16 cellular contexts compared by ENCODE assay signal in the genomic region with DNA sequence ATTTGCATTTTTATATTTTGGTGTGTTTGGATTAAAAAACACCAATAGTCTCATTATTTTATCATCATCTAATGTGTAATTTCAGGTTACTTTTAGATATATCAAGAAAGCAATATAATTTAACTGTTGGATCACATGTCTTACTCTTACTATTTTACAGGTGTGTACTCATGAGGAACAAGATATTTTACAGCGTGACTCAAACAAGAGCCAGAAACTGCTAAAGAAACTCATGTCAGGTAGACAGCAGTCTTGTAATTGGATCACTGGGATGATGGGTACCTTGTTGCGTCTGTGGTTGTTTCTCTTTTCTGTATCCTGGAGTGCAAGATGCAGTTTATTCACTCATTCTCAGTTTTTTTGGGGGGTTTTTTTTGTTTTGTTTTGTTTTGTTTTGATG. TPM values are rescaled to one million over a fixed set of nuclear protein-coding genes. Genes with fewer than 3 reads are reported as not detected.
DNase-seq lines count a peak whose midpoint lies in the region; ATAC-seq and TF ChIP-seq lines count a peak whose summit lies in the region.
"Had no signal": no experiment of that assay in that cellular context is flagged by ENCODE, and none has a peak within 500 bp of the region (broad histone marks: within the 10 kb centered on the region; RNA-seq: fewer than 3 reads in every experiment).

No MANE protein-coding gene starts in this region.

- H3K27ac Mint-ChIP-seq in activated T-cell treated with anti-CD3 and anti-CD28 coated beads, Interleukin-2, amount 50 U/mL, for 72 hours, result peak overlapping the region; percentile 1
- H3K27ac Mint-ChIP-seq: B cell; CD4-positive, CD25-positive, alpha-beta regulatory T cell; CD8-positive, alpha-beta T cell had no signal

- peaks cover 6 to 15% of the 10 kb centered on the region in 2 donors for H3K36me3 Mint-ChIP-seq in activated T-cell treated with anti-CD3 and anti-CD28 coated beads, Interleukin-2, amount 50 U/mL, for 72 hours (ENCODE audit: insufficient read depth in 2 of 2)

- no peak overlapping the region for H3K4me3 ChIP-seq in LNCaP clone FGC (ENCODE audit: low read depth, low read length)
- H3K4me3 ChIP-seq: BLaER1, HAP-1 had no signal

- peak overlapping the region; percentile 22; the same call in 1 of the 2 replicates for H3K27ac ChIP-seq in 22Rv1
- H3K27ac ChIP-seq: BLaER1, C4-2B had no signal

- no peaks in the 10 kb centered on the region for H3K27me3 Mint-ChIP-seq in activated T-cell treated with anti-CD3 and anti-CD28 coated beads, Interleukin-2, amount 50 U/mL, for 72 hours (ENCODE audit: low read depth)
- H3K27me3 Mint-ChIP-seq: B cell; CD4-positive, CD25-positive, alpha-beta regulatory T cell had no signal

- DNase-seq in activated T-cell treated with anti-CD3 and anti-CD28 coated beads, Interleukin-2, amount 50 U/mL, for 72 hours, result no peak
- DNase-seq in activated T-cell treated with anti-CD3 and anti-CD28 coated beads, Interleukin-2, amount 50 U/mL, for 1 hour, result no peak
- DNase-seq in LNCaP clone FGC (ENCODE audit: low read depth) (peak; percentile 80), SHP77 (lab: John Stamatoyannopoulos, UW) (no peak)
- DNase-seq: Caco-2; CD4-positive, CD25-positive, alpha-beta regulatory T cell; CD8-positive, alpha-beta T cell; DMS153; DND-41; GOT3 had no signal

- H3K4me1 Mint-ChIP-seq in activated T-cell treated with anti-CD3 and anti-CD28 coated beads, Interleukin-2, amount 50 U/mL, for 72 hours (ENCODE audit: low read depth), result no peaks in the 10 kb centered on the region
- H3K4me1 Mint-ChIP-seq: B cell had no signal

- no peak for ATAC-seq in activated T-cell treated with anti-CD3 and anti-CD28 coated beads, Interleukin-2, amount 50 U/mL, for 72 hours (replicated peaks in 1 of 2)
- no peak for ATAC-seq in HG02678 (IDR thresholded peaks at IDR 0.05; ENCODE audit: unreplicated experiment)
- ATAC-seq: CD8-positive, alpha-beta T cell had no signal

- H3K4me3 Mint-ChIP-seq in activated T-cell treated with anti-CD3 and anti-CD28 coated beads, Interleukin-2, amount 50 U/mL, for 72 hours, result no peak overlapping the region
- H3K4me3 Mint-ChIP-seq: B cell; CD4-positive, CD25-positive, alpha-beta regulatory T cell; CD8-positive, alpha-beta T cell had no signal

- no peaks in the 10 kb centered on the region for H3K9me3 Mint-ChIP-seq in activated T-cell treated with anti-CD3 and anti-CD28 coated beads, Interleukin-2, amount 50 U/mL, for 72 hours
- H3K9me3 Mint-ChIP-seq: CD4-positive, CD25-positive, alpha-beta regulatory T cell; CD8-positive, alpha-beta T cell had no signal

- no peak for TF ChIP-seq CTCF in 22Rv1 (IDR thresholded peaks at IDR 0.05)
- no peak for TF ChIP-seq CTCF in LNCaP clone FGC (IDR thresholded peaks at IDR 0.05; ENCODE audit: control insufficient read depth, extremely low read depth, insufficient read depth)

RNA-seq across cellular contexts. Expression of a gene that starts 12.9 kb away (rescaled TPM):
- 10 to 100 TPM; 27.9 to 29.7 TPM for total RNA-seq in activated T-cell treated with anti-CD3 and anti-CD28 coated beads, Interleukin-2, amount 50 U/mL, for 72 hours

RNA-seq across cellular contexts. Expression of a gene that starts 19.3 kb away (rescaled TPM):
- total RNA-seq in activated T-cell treated with anti-CD3 and anti-CD28 coated beads, Interleukin-2, amount 50 U/mL, for 72 hours, result 10 to 100 TPM; 70.6 to 77.7 TPM

RNA-seq across cellular contexts. Expression of a gene that starts 44.6 kb away (rescaled TPM):
- 10 to 100 TPM; 29.4 to 31.3 TPM for total RNA-seq in activated T-cell treated with anti-CD3 and anti-CD28 coated beads, Interleukin-2, amount 50 U/mL, for 72 hours

RNA-seq across cellular contexts. Expression of a gene that starts 59.8 kb away (rescaled TPM):
- 10 to 100 TPM; 43.9 to 52.6 TPM for total RNA-seq in activated T-cell treated with anti-CD3 and anti-CD28 coated beads, Interleukin-2, amount 50 U/mL, for 72 hours
